Comparison of ENCODE assay signal across 18 cellular contexts in the genomic region with DNA sequence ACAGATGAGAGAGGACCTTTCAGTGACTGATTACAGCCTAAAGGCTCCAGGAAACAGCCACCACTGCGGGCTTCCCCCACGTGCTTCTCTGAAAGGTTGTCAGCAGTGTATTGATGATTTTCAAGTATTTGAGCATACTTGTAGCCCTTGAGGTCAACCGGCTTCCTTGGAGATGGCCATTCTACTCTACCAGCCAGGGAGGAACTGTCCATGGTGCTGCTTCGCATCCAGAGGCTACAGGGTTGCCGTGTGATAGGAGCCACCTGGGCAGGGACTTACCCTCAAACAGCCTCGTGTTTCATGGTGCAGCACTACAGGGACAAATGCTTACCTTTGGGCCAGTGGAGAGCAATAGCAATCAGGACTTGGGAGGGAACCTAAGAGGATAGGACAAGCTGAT.
DNase-seq lines count a peak whose midpoint lies in the region; ATAC-seq, FAIRE-seq and TF ChIP-seq lines count a peak whose summit lies in the region.
"Had no signal": no experiment of that assay in that cellular context is flagged by ENCODE, and none has a peak within 500 bp of the region (broad histone marks: within the 10 kb centered on the region; RNA-seq: fewer than 3 reads in every experiment).

No MANE protein-coding gene starts in this region.

- no peaks in the 10 kb centered on the region for H4K20me1 ChIP-seq in OCI-LY7 (ENCODE audit: insufficient read depth, low read length)

- intact Hi-C loops in OCI-LY7 (cut with micrococcal nuclease; ENCODE audit: unreplicated experiment): no loop called here
- intact Hi-C loops in spleen (cut with DNase I; ENCODE audit: low total_unique reads): no loop called here

- peaks cover 8% of the 10 kb centered on the region for H3K4me1 Mint-ChIP-seq in endothelial cell (ENCODE audit: unreplicated experiment)
- H3K4me1 Mint-ChIP-seq: activated naive CD4-positive, alpha-beta T cell treated with anti-CD3 and anti-CD28 coated beads, Interleukin-2, amount 50 U/mL, for 24 hours; CD8-positive, alpha-beta memory T cell; immature natural killer cell had no signal

- H3K4me3 ChIP-seq in A549 (no peak overlapping the region), H7 (ENCODE audit: insufficient read depth, low read depth, low read length) (no peak overlapping the region), OCI-LY7 (ENCODE audit: low read depth, low read length, poor library complexity, severe bottlenecking) (no peak overlapping the region), spleen (no peak overlapping the region)
- H3K4me3 ChIP-seq: body of pancreas, suprapubic skin had no signal

- H3K79me2 ChIP-seq in OCI-LY7 (ENCODE audit: insufficient read depth, low read depth, low read length): no peaks in the 10 kb centered on the region

- POLR2A ChIA-PET in A549 (lab: Yijun Ruan, JAX): no interaction called here
- POLR2A ChIA-PET in OCI-LY7 (lab: Charles Lee): no interaction called here

- no peak for TF ChIP-seq EP300 in A549 (IDR thresholded peaks at IDR 0.05)

- no peak for ATAC-seq in A549
- ATAC-seq in GM21526 (IDR thresholded peaks at IDR 0.05; ENCODE audit: low FRiP score, unreplicated experiment): no peak
- ATAC-seq: body of pancreas, esophagus mucosa had no signal

- no peaks in the 10 kb centered on the region for H3K36me3 Mint-ChIP-seq in endothelial cell (ENCODE audit: low read depth, unreplicated experiment)
- H3K36me3 Mint-ChIP-seq: activated naive CD4-positive, alpha-beta T cell treated with anti-CD3 and anti-CD28 coated beads, Interleukin-2, amount 50 U/mL, for 24 hours had no signal

- TF ChIP-seq POLR2A in A549 (IDR thresholded peaks at IDR 0.05; ENCODE audit: low read length) (no peak), spleen (IDR thresholded peaks at IDR 0.05) (no peak)

- H3K27ac ChIP-seq in A549 (no peak overlapping the region), OCI-LY7 (ENCODE audit: low read depth, low read length, poor library complexity, severe bottlenecking) (no peak overlapping the region), spleen (no peak overlapping the region)
- H3K27ac ChIP-seq: body of pancreas, suprapubic skin had no signal

- no peak overlapping the region for H3K4me3 Mint-ChIP-seq in endothelial cell (ENCODE audit: unreplicated experiment)
- H3K4me3 Mint-ChIP-seq: activated naive CD4-positive, alpha-beta T cell treated with anti-CD3 and anti-CD28 coated beads, Interleukin-2, amount 50 U/mL, for 24 hours; CD8-positive, alpha-beta memory T cell; immature natural killer cell had no signal

- no peak for FAIRE-seq in A549 (lab: Jason Lieb, UNC)
- FAIRE-seq: G401.6, HTR-8/SVneo had no signal

- TF ChIP-seq CTCF in A549 (IDR thresholded peaks at IDR 0.05): no peak
- no peak for TF ChIP-seq CTCF in OCI-LY7 (conservative IDR thresholded peaks at IDR 0.05; ENCODE audit: low read length)
- TF ChIP-seq CTCF in endothelial cell (IDR thresholded peaks at IDR 0.05; ENCODE audit: unreplicated experiment): no peak
- TF ChIP-seq CTCF in spleen (IDR thresholded peaks at IDR 0.05 in 8 of 11, conservative IDR thresholded peaks at IDR 0.05 in 3 of 11): no peak

- TF ChIP-seq RAD21 in A549 (conservative IDR thresholded peaks at IDR 0.05 in 1 of 2, IDR thresholded peaks at IDR 0.05 in 1 of 2): no peak

- H3K9me3 Mint-ChIP-seq in endothelial cell (ENCODE audit: unreplicated experiment): no peaks in the 10 kb centered on the region
- H3K9me3 Mint-ChIP-seq: activated naive CD4-positive, alpha-beta T cell treated with anti-CD3 and anti-CD28 coated beads, Interleukin-2, amount 50 U/mL, for 24 hours had no signal

- H3K27me3 Mint-ChIP-seq in endothelial cell (ENCODE audit: unreplicated experiment): no peaks in the 10 kb centered on the region
- H3K27me3 Mint-ChIP-seq: activated naive CD4-positive, alpha-beta T cell treated with anti-CD3 and anti-CD28 coated beads, Interleukin-2, amount 50 U/mL, for 24 hours; CD8-positive, alpha-beta memory T cell had no signal

- H3K4me2 ChIP-seq in A549 (no peak overlapping the region), OCI-LY7 (ENCODE audit: low read length) (no peak overlapping the region)

- no peaks in the 10 kb centered on the region for H3K36me3 ChIP-seq in H7 (replicated peaks; ENCODE audit: control insufficient read depth, insufficient read depth, low read length)
- no peaks in the 10 kb centered on the region for H3K36me3 ChIP-seq in OCI-LY7 (ENCODE audit: insufficient read depth, low read length)
- H3K36me3 ChIP-seq in spleen: no peaks in the 10 kb centered on the region
- H3K36me3 ChIP-seq: suprapubic skin had no signal

- no peaks in the 10 kb centered on the region for H3K27me3 ChIP-seq in H7 (ENCODE audit: control insufficient read depth, insufficient read depth, low read length)
- no peaks in the 10 kb centered on the region for H3K27me3 ChIP-seq in spleen (replicated peaks in 1 of 7)
- H3K27me3 ChIP-seq: body of pancreas, suprapubic skin had no signal

- no peaks in the 10 kb centered on the region for H3K9me2 ChIP-seq in OCI-LY7 (ENCODE audit: insufficient read depth, low read length)

- peak in 1 of 2 experiments; percentile 1 for DNase-seq in A549 (ENCODE audit: low read depth in 1 of 2, low spot score in 1 of 2)
- peak; percentile 73 for DNase-seq in H7
- peak; percentile 1 for DNase-seq in OCI-LY7 (ENCODE audit: low spot score)
- DNase-seq in endothelial cell (ENCODE audit: low spot score): peak; percentile 52
- no peak for DNase-seq in spleen
- DNase-seq in NCI-H510A (lab: John Stamatoyannopoulos, UW): no peak
- DNase-seq in NCI-H2107 (lab: John Stamatoyannopoulos, UW): no peak
- DNase-seq: body of pancreas; CD8-positive, alpha-beta memory T cell; immature natural killer cell; nucleus accumbens; stimulated activated CD4-positive, alpha-beta T cell treated with anti-CD3 and anti-CD28 coated beads, Interleukin-4, amount 100 ng/mL, for 1 hour had no signal

- H3K27ac Mint-ChIP-seq in endothelial cell (ENCODE audit: unreplicated experiment): no peak overlapping the region
- H3K27ac Mint-ChIP-seq: activated naive CD4-positive, alpha-beta T cell treated with anti-CD3 and anti-CD28 coated beads, Interleukin-2, amount 50 U/mL, for 24 hours; CD8-positive, alpha-beta memory T cell; immature natural killer cell had no signal

- 0% methylated on average over 6 of the region's 6 CpGs for WGBS in A549 (ENCODE audit: missing lambda C conversion rate)
- 28 to 44% (median 39%) methylated on average over 6 of the region's 6 CpGs for WGBS in spleen, 5 donors

- no peaks in the 10 kb centered on the region for H3K9me3 ChIP-seq in A549
- no peaks in the 10 kb centered on the region for H3K9me3 ChIP-seq in OCI-LY7 (ENCODE audit: low read length)
- peaks cover 0 to 32% (median 7%) of the 10 kb centered on the region in 8 donors for H3K9me3 ChIP-seq in spleen
- H3K9me3 ChIP-seq: body of pancreas had no signal

- no TSS peak for BruUV-seq in OCI-LY7 (replicated peaks; lab: Mats Ljungman, UMichigan)

- CTCF ChIA-PET in A549 (lab: Yijun Ruan, JAX) (no interaction called here), OCI-LY7 (lab: Charles Lee; ENCODE audit: unreplicated experiment) (no interaction called here)

- H2AFZ ChIP-seq in OCI-LY7 (ENCODE audit: low read length): no peak overlapping the region

- H3K4me1 ChIP-seq in A549 (no peaks in the 10 kb centered on the region), OCI-LY7 (ENCODE audit: insufficient read depth, low read length, poor library complexity, severe bottlenecking) (no peaks in the 10 kb centered on the region), spleen (no peaks in the 10 kb centered on the region)
- H3K4me1 ChIP-seq: body of pancreas, suprapubic skin had no signal

TF ChIP-seq in A549, 52 proteins besides CTCF, POLR2A, EP300 and RAD21:
- TF ChIP-seq MAFK (IDR thresholded peaks at IDR 0.05; ENCODE audit: partially characterized antibody) (no peak), EHMT2 (IDR thresholded peaks at IDR 0.05; ENCODE audit: low read depth) (peak; percentile 21; the same call in 1 of the 2 replicates), HOXB13 (CRISPR knock-in tag; IDR thresholded peaks at IDR 0.05; ENCODE audit: low read depth) (no peak), RCOR1 (IDR thresholded peaks at IDR 0.05; ENCODE audit: low read depth, low read length) (no peak), FOSL2 (IDR thresholded peaks at IDR 0.05) (no peak), FOSL2 (CRISPR knock-in tag; IDR thresholded peaks at IDR 0.05) (no peak), CEBPB (IDR thresholded peaks at IDR 0.05) (no peak)
- TF ChIP-seq, protein P1, sequence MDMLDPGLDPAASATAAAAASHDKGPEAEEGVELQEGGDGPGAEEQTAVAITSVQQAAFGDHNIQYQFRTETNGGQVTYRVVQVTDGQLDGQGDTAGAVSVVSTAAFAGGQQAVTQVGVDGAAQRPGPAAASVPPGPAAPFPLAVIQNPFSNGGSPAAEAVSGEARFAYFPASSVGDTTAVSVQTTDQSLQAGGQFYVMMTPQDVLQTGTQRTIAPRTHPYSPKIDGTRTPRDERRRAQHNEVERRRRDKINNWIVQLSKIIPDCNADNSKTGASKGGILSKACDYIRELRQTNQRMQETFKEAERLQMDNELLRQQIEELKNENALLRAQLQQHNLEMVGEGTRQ (IDR thresholded peaks at IDR 0.05): no peak
- TF ChIP-seq, protein P2, sequence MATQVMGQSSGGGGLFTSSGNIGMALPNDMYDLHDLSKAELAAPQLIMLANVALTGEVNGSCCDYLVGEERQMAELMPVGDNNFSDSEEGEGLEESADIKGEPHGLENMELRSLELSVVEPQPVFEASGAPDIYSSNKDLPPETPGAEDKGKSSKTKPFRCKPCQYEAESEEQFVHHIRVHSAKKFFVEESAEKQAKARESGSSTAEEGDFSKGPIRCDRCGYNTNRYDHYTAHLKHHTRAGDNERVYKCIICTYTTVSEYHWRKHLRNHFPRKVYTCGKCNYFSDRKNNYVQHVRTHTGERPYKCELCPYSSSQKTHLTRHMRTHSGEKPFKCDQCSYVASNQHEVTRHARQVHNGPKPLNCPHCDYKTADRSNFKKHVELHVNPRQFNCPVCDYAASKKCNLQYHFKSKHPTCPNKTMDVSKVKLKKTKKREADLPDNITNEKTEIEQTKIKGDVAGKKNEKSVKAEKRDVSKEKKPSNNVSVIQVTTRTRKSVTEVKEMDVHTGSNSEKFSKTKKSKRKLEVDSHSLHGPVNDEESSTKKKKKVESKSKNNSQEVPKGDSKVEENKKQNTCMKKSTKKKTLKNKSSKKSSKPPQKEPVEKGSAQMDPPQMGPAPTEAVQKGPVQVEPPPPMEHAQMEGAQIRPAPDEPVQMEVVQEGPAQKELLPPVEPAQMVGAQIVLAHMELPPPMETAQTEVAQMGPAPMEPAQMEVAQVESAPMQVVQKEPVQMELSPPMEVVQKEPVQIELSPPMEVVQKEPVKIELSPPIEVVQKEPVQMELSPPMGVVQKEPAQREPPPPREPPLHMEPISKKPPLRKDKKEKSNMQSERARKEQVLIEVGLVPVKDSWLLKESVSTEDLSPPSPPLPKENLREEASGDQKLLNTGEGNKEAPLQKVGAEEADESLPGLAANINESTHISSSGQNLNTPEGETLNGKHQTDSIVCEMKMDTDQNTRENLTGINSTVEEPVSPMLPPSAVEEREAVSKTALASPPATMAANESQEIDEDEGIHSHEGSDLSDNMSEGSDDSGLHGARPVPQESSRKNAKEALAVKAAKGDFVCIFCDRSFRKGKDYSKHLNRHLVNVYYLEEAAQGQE (IDR thresholded peaks at IDR 0.05): peak; percentile 82

Comparison
In these comparisons a context has a peak if more than half of its experiments do, and no peak if none do; other contexts are left out.
1. DNase-seq: peak in H7 (single experiment), OCI-LY7 (single experiment) and endothelial cell (single experiment); none in spleen (single experiment), NCI-H510A (single experiment) and NCI-H2107 (single experiment).